In the genomic region with DNA sequence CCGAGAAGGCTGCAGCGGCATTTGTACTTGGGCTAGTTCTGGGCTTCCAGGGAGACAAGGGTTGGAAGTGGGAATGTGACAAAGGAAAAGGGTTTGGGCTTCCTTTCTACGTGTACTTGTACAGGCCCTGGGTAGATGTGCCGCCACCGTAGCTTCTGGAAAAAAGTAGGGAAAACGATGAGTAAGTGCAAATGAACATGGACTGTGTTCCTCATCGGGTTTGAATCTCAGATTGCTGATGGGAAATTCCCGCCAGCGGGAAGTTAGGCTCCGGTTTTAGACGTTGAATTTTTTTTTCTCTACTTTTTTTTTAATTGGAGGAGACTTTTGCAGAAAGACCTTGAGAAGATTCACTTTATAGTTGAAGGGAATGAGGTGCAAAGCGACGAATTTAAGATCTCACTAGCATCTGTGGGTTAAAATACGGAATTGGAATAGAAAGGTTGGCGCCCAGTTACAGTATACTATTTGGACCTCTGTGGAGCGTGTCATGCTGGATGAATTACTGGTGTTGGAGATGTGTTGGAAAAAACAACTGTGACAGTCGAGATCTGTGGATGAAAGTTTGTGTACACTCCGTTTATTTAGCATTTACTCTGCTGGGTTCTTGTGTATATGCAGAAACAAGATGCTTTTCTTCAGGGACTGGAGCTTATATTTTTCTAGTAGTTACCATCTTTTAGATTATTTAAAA, we compare ENCODE assay signal across 1 cellular context.
A peak's percentile ranks its signal among the peaks of the same experiment; 100 is the strongest.
TF ChIP-seq lines count a peak whose summit lies in the region.

No MANE protein-coding gene starts in this region.

TF ChIP-seq in GM12878, 131 proteins besides CTCF, POLR2A, EP300 and RAD21 (continued from another document and continues in another):
- TF ChIP-seq, protein P1, sequence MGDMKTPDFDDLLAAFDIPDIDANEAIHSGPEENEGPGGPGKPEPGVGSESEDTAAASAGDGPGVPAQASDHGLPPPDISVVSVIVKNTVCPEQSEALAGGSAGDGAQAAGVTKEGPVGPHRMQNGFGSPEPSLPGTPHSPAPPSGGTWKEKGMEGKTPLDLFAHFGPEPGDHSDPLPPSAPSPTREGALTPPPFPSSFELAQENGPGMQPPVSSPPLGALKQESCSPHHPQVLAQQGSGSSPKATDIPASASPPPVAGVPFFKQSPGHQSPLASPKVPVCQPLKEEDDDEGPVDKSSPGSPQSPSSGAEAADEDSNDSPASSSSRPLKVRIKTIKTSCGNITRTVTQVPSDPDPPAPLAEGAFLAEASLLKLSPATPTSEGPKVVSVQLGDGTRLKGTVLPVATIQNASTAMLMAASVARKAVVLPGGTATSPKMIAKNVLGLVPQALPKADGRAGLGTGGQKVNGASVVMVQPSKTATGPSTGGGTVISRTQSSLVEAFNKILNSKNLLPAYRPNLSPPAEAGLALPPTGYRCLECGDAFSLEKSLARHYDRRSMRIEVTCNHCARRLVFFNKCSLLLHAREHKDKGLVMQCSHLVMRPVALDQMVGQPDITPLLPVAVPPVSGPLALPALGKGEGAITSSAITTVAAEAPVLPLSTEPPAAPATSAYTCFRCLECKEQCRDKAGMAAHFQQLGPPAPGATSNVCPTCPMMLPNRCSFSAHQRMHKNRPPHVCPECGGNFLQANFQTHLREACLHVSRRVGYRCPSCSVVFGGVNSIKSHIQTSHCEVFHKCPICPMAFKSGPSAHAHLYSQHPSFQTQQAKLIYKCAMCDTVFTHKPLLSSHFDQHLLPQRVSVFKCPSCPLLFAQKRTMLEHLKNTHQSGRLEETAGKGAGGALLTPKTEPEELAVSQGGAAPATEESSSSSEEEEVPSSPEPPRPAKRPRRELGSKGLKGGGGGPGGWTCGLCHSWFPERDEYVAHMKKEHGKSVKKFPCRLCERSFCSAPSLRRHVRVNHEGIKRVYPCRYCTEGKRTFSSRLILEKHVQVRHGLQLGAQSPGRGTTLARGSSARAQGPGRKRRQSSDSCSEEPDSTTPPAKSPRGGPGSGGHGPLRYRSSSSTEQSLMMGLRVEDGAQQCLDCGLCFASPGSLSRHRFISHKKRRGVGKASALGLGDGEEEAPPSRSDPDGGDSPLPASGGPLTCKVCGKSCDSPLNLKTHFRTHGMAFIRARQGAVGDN (IDR thresholded peaks at IDR 0.05), result no peak
- TF ChIP-seq FOXM1 (IDR thresholded peaks at IDR 0.05; ENCODE audit: low read depth, low read length), result no peak
- TF ChIP-seq, protein P2, sequence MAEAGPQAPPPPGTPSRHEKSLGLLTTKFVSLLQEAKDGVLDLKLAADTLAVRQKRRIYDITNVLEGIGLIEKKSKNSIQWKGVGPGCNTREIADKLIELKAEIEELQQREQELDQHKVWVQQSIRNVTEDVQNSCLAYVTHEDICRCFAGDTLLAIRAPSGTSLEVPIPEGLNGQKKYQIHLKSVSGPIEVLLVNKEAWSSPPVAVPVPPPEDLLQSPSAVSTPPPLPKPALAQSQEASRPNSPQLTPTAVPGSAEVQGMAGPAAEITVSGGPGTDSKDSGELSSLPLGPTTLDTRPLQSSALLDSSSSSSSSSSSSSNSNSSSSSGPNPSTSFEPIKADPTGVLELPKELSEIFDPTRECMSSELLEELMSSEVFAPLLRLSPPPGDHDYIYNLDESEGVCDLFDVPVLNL (IDR thresholded peaks at IDR 0.05; ENCODE audit: low read depth, low read length), result 0 out of 2 replicates have a peak, but pooled peaks have one; percentile 11
- TF ChIP-seq STAT3 (IDR thresholded peaks at IDR 0.05; ENCODE audit: low read depth, low read length), result no peak
- TF ChIP-seq POLR2AphosphoS2 (IDR thresholded peaks at IDR 0.05; ENCODE audit: low read depth, low read length), result peak; percentile 27; the same call in 1 of the 2 replicates
- TF ChIP-seq, protein P3, sequence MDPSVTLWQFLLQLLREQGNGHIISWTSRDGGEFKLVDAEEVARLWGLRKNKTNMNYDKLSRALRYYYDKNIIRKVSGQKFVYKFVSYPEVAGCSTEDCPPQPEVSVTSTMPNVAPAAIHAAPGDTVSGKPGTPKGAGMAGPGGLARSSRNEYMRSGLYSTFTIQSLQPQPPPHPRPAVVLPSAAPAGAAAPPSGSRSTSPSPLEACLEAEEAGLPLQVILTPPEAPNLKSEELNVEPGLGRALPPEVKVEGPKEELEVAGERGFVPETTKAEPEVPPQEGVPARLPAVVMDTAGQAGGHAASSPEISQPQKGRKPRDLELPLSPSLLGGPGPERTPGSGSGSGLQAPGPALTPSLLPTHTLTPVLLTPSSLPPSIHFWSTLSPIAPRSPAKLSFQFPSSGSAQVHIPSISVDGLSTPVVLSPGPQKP (IDR thresholded peaks at IDR 0.05; ENCODE audit: low read depth, low read length), result no peak
- TF ChIP-seq RFX5 (IDR thresholded peaks at IDR 0.05; ENCODE audit: low read depth, low read length), result no peak
- TF ChIP-seq MAX (IDR thresholded peaks at IDR 0.05; ENCODE audit: low read depth, low read length), result no peak
- no peak for TF ChIP-seq TAF1 (IDR thresholded peaks at IDR 0.05; ENCODE audit: borderline replicate concordance, low read depth, low read length)
- peak; percentile 42; the same call in 1 of the 2 replicates for TF ChIP-seq IKZF1 (conservative IDR thresholded peaks at IDR 0.05)
- no peak for TF ChIP-seq KAT2A (conservative IDR thresholded peaks at IDR 0.05; ENCODE audit: control insufficient read depth, low read depth, low read length)
- no peak for TF ChIP-seq USF2 (IDR thresholded peaks at IDR 0.05; ENCODE audit: borderline replicate concordance, low read depth, low read length)
- TF ChIP-seq NFIC (IDR thresholded peaks at IDR 0.05; ENCODE audit: low read depth, low read length), result no peak
- no peak for TF ChIP-seq ZNF24 (IDR thresholded peaks at IDR 0.05)
- no peak for TF ChIP-seq NFXL1 (IDR thresholded peaks at IDR 0.05; ENCODE audit: borderline replicate concordance)
- TF ChIP-seq CHD2 (IDR thresholded peaks at IDR 0.05; ENCODE audit: borderline replicate concordance, low read depth, low read length), result no peak
- TF ChIP-seq ZNF217 (IDR thresholded peaks at IDR 0.05), result no peak
- no peak for TF ChIP-seq EGR1 (IDR thresholded peaks at IDR 0.05; ENCODE audit: borderline replicate concordance in 1 of 2, low read depth in 2 of 2, low read length in 2 of 2)
- no peak for TF ChIP-seq IRF4 (IDR thresholded peaks at IDR 0.05; ENCODE audit: low read depth, low read length)
- no peak for TF ChIP-seq JUND (IDR thresholded peaks at IDR 0.05; ENCODE audit: low read depth, low read length)
- TF ChIP-seq, protein P4, sequence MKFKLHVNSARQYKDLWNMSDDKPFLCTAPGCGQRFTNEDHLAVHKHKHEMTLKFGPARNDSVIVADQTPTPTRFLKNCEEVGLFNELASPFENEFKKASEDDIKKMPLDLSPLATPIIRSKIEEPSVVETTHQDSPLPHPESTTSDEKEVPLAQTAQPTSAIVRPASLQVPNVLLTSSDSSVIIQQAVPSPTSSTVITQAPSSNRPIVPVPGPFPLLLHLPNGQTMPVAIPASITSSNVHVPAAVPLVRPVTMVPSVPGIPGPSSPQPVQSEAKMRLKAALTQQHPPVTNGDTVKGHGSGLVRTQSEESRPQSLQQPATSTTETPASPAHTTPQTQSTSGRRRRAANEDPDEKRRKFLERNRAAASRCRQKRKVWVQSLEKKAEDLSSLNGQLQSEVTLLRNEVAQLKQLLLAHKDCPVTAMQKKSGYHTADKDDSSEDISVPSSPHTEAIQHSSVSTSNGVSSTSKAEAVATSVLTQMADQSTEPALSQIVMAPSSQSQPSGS (IDR thresholded peaks at IDR 0.05; ENCODE audit: low read length), result no peak
- TF ChIP-seq CHD4 (IDR thresholded peaks at IDR 0.05), result no peak
- TF ChIP-seq, protein P5, sequence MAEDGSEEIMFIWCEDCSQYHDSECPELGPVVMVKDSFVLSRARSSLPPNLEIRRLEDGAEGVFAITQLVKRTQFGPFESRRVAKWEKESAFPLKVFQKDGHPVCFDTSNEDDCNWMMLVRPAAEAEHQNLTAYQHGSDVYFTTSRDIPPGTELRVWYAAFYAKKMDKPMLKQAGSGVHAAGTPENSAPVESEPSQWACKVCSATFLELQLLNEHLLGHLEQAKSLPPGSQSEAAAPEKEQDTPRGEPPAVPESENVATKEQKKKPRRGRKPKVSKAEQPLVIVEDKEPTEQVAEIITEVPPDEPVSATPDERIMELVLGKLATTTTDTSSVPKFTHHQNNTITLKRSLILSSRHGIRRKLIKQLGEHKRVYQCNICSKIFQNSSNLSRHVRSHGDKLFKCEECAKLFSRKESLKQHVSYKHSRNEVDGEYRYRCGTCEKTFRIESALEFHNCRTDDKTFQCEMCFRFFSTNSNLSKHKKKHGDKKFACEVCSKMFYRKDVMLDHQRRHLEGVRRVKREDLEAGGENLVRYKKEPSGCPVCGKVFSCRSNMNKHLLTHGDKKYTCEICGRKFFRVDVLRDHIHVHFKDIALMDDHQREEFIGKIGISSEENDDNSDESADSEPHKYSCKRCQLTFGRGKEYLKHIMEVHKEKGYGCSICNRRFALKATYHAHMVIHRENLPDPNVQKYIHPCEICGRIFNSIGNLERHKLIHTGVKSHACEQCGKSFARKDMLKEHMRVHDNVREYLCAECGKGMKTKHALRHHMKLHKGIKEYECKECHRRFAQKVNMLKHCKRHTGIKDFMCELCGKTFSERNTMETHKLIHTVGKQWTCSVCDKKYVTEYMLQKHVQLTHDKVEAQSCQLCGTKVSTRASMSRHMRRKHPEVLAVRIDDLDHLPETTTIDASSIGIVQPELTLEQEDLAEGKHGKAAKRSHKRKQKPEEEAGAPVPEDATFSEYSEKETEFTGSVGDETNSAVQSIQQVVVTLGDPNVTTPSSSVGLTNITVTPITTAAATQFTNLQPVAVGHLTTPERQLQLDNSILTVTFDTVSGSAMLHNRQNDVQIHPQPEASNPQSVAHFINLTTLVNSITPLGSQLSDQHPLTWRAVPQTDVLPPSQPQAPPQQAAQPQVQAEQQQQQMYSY (CRISPR knock-in tag; IDR thresholded peaks at IDR 0.05), result no peak
- no peak for TF ChIP-seq MYB (IDR thresholded peaks at IDR 0.05; ENCODE audit: borderline replicate concordance, low read depth, low read length)
- TF ChIP-seq CHD1 (IDR thresholded peaks at IDR 0.05; ENCODE audit: low read depth, low read length), result no peak
- TF ChIP-seq, protein P6, sequence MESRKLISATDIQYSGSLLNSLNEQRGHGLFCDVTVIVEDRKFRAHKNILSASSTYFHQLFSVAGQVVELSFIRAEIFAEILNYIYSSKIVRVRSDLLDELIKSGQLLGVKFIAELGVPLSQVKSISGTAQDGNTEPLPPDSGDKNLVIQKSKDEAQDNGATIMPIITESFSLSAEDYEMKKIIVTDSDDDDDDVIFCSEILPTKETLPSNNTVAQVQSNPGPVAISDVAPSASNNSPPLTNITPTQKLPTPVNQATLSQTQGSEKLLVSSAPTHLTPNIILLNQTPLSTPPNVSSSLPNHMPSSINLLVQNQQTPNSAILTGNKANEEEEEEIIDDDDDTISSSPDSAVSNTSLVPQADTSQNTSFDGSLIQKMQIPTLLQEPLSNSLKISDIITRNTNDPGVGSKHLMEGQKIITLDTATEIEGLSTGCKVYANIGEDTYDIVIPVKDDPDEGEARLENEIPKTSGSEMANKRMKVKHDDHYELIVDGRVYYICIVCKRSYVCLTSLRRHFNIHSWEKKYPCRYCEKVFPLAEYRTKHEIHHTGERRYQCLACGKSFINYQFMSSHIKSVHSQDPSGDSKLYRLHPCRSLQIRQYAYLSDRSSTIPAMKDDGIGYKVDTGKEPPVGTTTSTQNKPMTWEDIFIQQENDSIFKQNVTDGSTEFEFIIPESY (IDR thresholded peaks at IDR 0.05), result no peak
- TF ChIP-seq CREM (IDR thresholded peaks at IDR 0.05; ENCODE audit: low read depth), result no peak
- TF ChIP-seq STAT1 (conservative IDR thresholded peaks at IDR 0.05), result no peak
- TF ChIP-seq MLLT1 (IDR thresholded peaks at IDR 0.05), result 0 out of 2 replicates have a peak, but pooled peaks have one; percentile 11
- TF ChIP-seq ZNF384 (IDR thresholded peaks at IDR 0.05; ENCODE audit: borderline replicate concordance, low read depth, low read length), result 0 out of 2 replicates have a peak, but pooled peaks have one; percentile 7
- no peak for TF ChIP-seq BCL3 (IDR thresholded peaks at IDR 0.05; ENCODE audit: borderline replicate concordance, insufficient read depth, low read depth, low read length, poor library complexity, severe bottlenecking)
- TF ChIP-seq NRF1 (conservative IDR thresholded peaks at IDR 0.05; ENCODE audit: low read depth, low read length), result no peak
- no peak for TF ChIP-seq NR2C1 (IDR thresholded peaks at IDR 0.05)
- TF ChIP-seq ZNF207 (IDR thresholded peaks at IDR 0.05; ENCODE audit: borderline replicate concordance), result no peak
- TF ChIP-seq DPF2 (IDR thresholded peaks at IDR 0.05), result no peak
- no peak for TF ChIP-seq TCF3 (IDR thresholded peaks at IDR 0.05; ENCODE audit: borderline replicate concordance, insufficient read depth, low read depth, low read length)
- TF ChIP-seq IRF3 (IDR thresholded peaks at IDR 0.05), result no peak
- no peak for TF ChIP-seq CBFB (IDR thresholded peaks at IDR 0.05; ENCODE audit: low read depth)
- TF ChIP-seq GATAD2B (conservative IDR thresholded peaks at IDR 0.05; ENCODE audit: low read depth), result no peak
